Comparison of ENCODE assay signal across 19 cellular contexts in the genomic region with DNA sequence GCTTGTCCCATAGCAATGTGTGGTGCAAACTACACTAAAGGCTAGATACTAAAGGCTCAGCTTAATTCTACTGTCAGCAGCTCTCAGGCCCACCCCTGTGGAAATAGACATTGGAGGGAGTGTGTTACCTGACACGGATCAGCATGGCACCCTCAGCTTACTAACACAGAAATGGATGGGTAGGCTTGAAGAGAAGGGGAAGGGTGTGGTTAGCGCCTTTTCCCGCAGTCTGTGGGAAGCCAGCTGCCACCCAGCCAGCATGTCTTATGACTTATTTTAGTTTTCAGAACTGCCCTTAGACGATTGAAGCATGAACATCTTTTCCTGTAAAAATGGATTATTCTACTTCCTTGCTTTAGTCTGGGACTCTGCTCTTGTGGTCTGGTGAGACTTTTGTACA.
"Had no signal": no experiment of that assay in that cellular context is flagged by ENCODE, and none has a peak within 500 bp of the region (broad histone marks: within the 10 kb centered on the region; RNA-seq: fewer than 3 reads in every experiment).

No MANE protein-coding gene starts in this region.

- H3K4me3 Mint-ChIP-seq: nephron progenitor cell; T-helper 1 cell treated with Interleukin-12 subunit alpha and Interleukin-12 subunit beta and Interleukin-4 antibody, amounts not matched to agents 30 μg/mL and 1 μg/mL, for 36 hours; type B pancreatic cell had no signal

- H3K27me3 ChIP-seq: ascending aorta, colonic mucosa, right lobe of liver had no signal

- H3K27ac ChIP-seq: ascending aorta, colonic mucosa, heart left ventricle, psoas muscle, right lobe of liver, suprapubic skin had no signal

- H3K9me3 ChIP-seq: ascending aorta, colonic mucosa, heart left ventricle, mucosa of descending colon, psoas muscle, right lobe of liver, suprapubic skin had no signal

- H3K4me3 ChIP-seq: ascending aorta, colonic mucosa, heart left ventricle, mucosa of descending colon, psoas muscle, right lobe of liver, suprapubic skin had no signal

- ATAC-seq: heart left ventricle; left lobe of liver; mucosa of descending colon; psoas muscle; SK-N-SH treated with all-trans-retinoic acid at 6 μM for 48 hours; stimulated activated naive CD8-positive, alpha-beta T cell treated with anti-CD3 and anti-CD28 coated beads, Interleukin-15, Interleukin-2, amounts not matched to agents 100 U/mL and 50 U/mL, for 24 hours had no signal

- DNase-seq: activated CD4-positive, CD25-positive, alpha-beta regulatory T cell treated with anti-CD3 and anti-CD28 coated beads, Interleukin-2, amount 50 U/mL, for 72 hours; activated effector memory CD4-positive, alpha-beta T cell treated with Interleukin-2 at 50 U/mL for 16 hours; activated T-cell treated with anti-CD3 and anti-CD28 coated beads, Interleukin-2, amount 50 U/mL, for 1 hour; colonic mucosa; foreskin melanocyte; heart left ventricle; islet precursor cell; mucosa of descending colon; nephron progenitor cell; psoas muscle; right lobe of liver; stimulated activated CD4-positive, alpha-beta T cell treated with anti-CD3 and anti-CD28 coated beads, Interleukin-2, amount 100 ng/mL, for 24 hours; stimulated activated naive CD8-positive, alpha-beta T cell treated with anti-CD3 and anti-CD28 coated beads, Interleukin-15, Interleukin-2, amounts not matched to agents 100 U/mL and 50 U/mL, for 24 hours had no signal

- H3K4me1 Mint-ChIP-seq: nephron progenitor cell had no signal

- H3K4me1 ChIP-seq: ascending aorta, colonic mucosa, heart left ventricle, psoas muscle, right lobe of liver, suprapubic skin had no signal

- H3K9me3 Mint-ChIP-seq: type B pancreatic cell had no signal

- H3K36me3 ChIP-seq: ascending aorta, colonic mucosa, heart left ventricle, right lobe of liver, suprapubic skin had no signal

- H3K36me3 Mint-ChIP-seq: type B pancreatic cell had no signal

- H3K27me3 Mint-ChIP-seq: type B pancreatic cell had no signal

- H3K27ac Mint-ChIP-seq: nephron progenitor cell; T-helper 1 cell treated with Interleukin-12 subunit alpha and Interleukin-12 subunit beta and Interleukin-4 antibody, amounts not matched to agents 30 μg/mL and 1 μg/mL, for 36 hours; type B pancreatic cell had no signal
